In the genomic region with DNA sequence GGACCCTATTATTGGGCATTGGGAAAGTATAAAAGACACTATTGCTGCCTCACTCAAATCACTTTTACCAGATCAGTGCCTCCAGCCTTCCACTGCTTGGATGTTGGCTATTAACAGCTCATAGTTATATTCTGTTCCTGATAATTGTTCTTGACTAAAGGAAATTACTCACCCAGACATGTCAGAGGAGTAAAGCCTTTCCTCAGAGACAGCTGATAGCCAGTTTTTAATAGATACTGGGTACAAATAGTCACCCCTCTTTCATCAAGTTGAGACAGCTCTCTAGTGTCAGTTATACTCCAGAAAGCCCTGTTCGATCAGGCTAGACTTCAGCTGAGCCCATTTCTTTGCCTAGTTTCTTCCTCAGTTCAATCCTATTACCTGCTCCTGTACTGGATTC, we compare ENCODE assay signal across 16 cellular contexts.
DNase-seq lines count a peak whose midpoint lies in the region; ATAC-seq and TF ChIP-seq lines count a peak whose summit lies in the region.
"Had no signal": no experiment of that assay in that cellular context is flagged by ENCODE, and none has a peak within 500 bp of the region (broad histone marks: within the 10 kb centered on the region; RNA-seq: fewer than 3 reads in every experiment).

No MANE protein-coding gene starts in this region.

- H3K79me2 ChIP-seq in hepatocyte = no peaks in the 10 kb centered on the region

- ATAC-seq in SK-N-SH treated with all-trans-retinoic acid at 6 μM for 48 hours = peak; percentile 27; the same call in 1 of the 3 replicates
- peak; percentile 87 for ATAC-seq in foreskin keratinocyte
- no peak for ATAC-seq in GM21528 (IDR thresholded peaks at IDR 0.05; ENCODE audit: low FRiP score, unreplicated experiment)
- no peak for ATAC-seq in GM18505 (IDR thresholded peaks at IDR 0.05; ENCODE audit: unreplicated experiment)
- ATAC-seq: PC-3 had no signal

- no peak overlapping the region for H3K4me2 ChIP-seq in hepatocyte
- H3K4me2 ChIP-seq: KMS-11 had no signal

- H3K27me3 ChIP-seq in foreskin keratinocyte (no peaks in the 10 kb centered on the region), hepatocyte (no peaks in the 10 kb centered on the region)

- DNase-seq in foreskin keratinocyte (peak; percentile 40 to 61), hepatocyte (ENCODE audit: low spot score) (no peak), middle frontal gyrus (ENCODE audit: extremely low spot score, low spot score) (no peak)
- DNase-seq in stimulated activated CD4-positive, alpha-beta T cell treated with anti-CD3 and anti-CD28 coated beads, Interleukin-2, amount 100 ng/mL, for 48 hours = no peak
- DNase-seq: CD4-positive, CD25-positive, alpha-beta regulatory T cell; GOT3; NCI-H1048; NCI-H1436 treated with DMSO at 0.1 percent for 48 hours; NCI-H2029 treated with DMSO at 0.1 percent for 48 hours; NCI-H2171 treated with DMSO at 0.1 percent for 48 hours; PC-3 had no signal

- no peak overlapping the region for H2AFZ ChIP-seq in hepatocyte

- TF ChIP-seq POLR2A in GM18505 (IDR thresholded peaks at IDR 0.05; ENCODE audit: borderline replicate concordance, extremely low read depth, insufficient read depth, insufficient read length) = no peak

- 74% methylated on average over 1 of the region's 1 CpG for WGBS in hepatocyte (ENCODE audit: low lambda C conversion rate, missing lambda C conversion rate)

- H3K36me3 ChIP-seq in hepatocyte (replicated peaks; ENCODE audit: insufficient read depth, low read depth) = no peaks in the 10 kb centered on the region

- H3K9me2 ChIP-seq in hepatocyte (replicated peaks; ENCODE audit: insufficient read depth) = no peaks in the 10 kb centered on the region

- no peaks in the 10 kb centered on the region for H3K9me3 ChIP-seq in hepatocyte (ENCODE audit: low read depth)

- peaks cover 8% of the 10 kb centered on the region for H3K4me1 ChIP-seq in foreskin keratinocyte
- H3K4me1 ChIP-seq in hepatocyte (ENCODE audit: insufficient read depth) = no peaks in the 10 kb centered on the region

- TF ChIP-seq CTCF in foreskin keratinocyte (conservative IDR thresholded peaks at IDR 0.05) = no peak
- TF ChIP-seq CTCF in hepatocyte (IDR thresholded peaks at IDR 0.05; ENCODE audit: poor library complexity) = no peak

- no peak overlapping the region for H3K4me3 ChIP-seq in hepatocyte

- H3K27ac ChIP-seq in foreskin keratinocyte (peak overlapping the region; percentile 62), hepatocyte (peak overlapping the region; percentile 52)
- H3K27ac ChIP-seq: KMS-11, RWPE1 had no signal

- no peaks in the 10 kb centered on the region for H4K20me1 ChIP-seq in hepatocyte (ENCODE audit: insufficient read depth, poor library complexity, severe bottlenecking)

TF ChIP-seq in SK-N-SH treated with all-trans-retinoic acid at 6 μM for 48 hours, 23 proteins besides CTCF, POLR2A, EP300 and RAD21:
- no peak for TF ChIP-seq BACH2 (CRISPR knock-in tag; IDR thresholded peaks at IDR 0.05; ENCODE audit: borderline replicate concordance)
- TF ChIP-seq, protein P1, sequence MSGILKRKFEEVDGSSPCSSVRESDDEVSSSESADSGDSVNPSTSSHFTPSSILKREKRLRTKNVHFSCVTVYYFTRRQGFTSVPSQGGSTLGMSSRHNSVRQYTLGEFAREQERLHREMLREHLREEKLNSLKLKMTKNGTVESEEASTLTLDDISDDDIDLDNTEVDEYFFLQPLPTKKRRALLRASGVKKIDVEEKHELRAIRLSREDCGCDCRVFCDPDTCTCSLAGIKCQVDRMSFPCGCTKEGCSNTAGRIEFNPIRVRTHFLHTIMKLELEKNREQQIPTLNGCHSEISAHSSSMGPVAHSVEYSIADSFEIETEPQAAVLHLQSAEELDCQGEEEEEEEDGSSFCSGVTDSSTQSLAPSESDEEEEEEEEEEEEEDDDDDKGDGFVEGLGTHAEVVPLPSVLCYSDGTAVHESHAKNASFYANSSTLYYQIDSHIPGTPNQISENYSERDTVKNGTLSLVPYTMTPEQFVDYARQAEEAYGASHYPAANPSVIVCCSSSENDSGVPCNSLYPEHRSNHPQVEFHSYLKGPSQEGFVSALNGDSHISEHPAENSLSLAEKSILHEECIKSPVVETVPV (CRISPR knock-in tag; IDR thresholded peaks at IDR 0.05) = no peak
- no peak for TF ChIP-seq ZFP30 (CRISPR knock-in tag; IDR thresholded peaks at IDR 0.05)
- TF ChIP-seq ESRRG (CRISPR knock-in tag; IDR thresholded peaks at IDR 0.05) = no peak
- TF ChIP-seq TCF4 (CRISPR knock-in tag; IDR thresholded peaks at IDR 0.05; ENCODE audit: borderline replicate concordance) = no peak
- no peak for TF ChIP-seq ARNTL (CRISPR knock-in tag; IDR thresholded peaks at IDR 0.05; ENCODE audit: borderline replicate concordance, low read depth)
- TF ChIP-seq, protein P2, sequence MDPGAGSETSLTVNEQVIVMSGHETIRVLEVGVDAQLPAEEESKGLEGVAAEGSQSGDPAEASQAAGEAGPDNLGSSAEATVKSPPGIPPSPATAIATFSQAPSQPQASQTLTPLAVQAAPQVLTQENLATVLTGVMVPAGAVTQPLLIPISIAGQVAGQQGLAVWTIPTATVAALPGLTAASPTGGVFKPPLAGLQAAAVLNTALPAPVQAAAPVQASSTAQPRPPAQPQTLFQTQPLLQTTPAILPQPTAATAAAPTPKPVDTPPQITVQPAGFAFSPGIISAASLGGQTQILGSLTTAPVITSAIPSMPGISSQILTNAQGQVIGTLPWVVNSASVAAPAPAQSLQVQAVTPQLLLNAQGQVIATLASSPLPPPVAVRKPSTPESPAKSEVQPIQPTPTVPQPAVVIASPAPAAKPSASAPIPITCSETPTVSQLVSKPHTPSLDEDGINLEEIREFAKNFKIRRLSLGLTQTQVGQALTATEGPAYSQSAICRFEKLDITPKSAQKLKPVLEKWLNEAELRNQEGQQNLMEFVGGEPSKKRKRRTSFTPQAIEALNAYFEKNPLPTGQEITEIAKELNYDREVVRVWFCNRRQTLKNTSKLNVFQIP (CRISPR knock-in tag; IDR thresholded peaks at IDR 0.05; ENCODE audit: borderline replicate concordance, low read depth) = no peak
- TF ChIP-seq ZNF565 (CRISPR knock-in tag; conservative IDR thresholded peaks at IDR 0.05; ENCODE audit: low read depth) = no peak
- TF ChIP-seq CSDC2 (CRISPR knock-in tag; IDR thresholded peaks at IDR 0.05) = no peak
- no peak for TF ChIP-seq OSR1 (CRISPR knock-in tag; IDR thresholded peaks at IDR 0.05)
- TF ChIP-seq ZNF70 (CRISPR knock-in tag; IDR thresholded peaks at IDR 0.05) = no peak
- TF ChIP-seq ISL1 (CRISPR knock-in tag; IDR thresholded peaks at IDR 0.05) = no peak
- TF ChIP-seq RARB (CRISPR knock-in tag; IDR thresholded peaks at IDR 0.05) = no peak
- no peak for TF ChIP-seq ZC3H10 (CRISPR knock-in tag; IDR thresholded peaks at IDR 0.05)
- TF ChIP-seq, protein P3, sequence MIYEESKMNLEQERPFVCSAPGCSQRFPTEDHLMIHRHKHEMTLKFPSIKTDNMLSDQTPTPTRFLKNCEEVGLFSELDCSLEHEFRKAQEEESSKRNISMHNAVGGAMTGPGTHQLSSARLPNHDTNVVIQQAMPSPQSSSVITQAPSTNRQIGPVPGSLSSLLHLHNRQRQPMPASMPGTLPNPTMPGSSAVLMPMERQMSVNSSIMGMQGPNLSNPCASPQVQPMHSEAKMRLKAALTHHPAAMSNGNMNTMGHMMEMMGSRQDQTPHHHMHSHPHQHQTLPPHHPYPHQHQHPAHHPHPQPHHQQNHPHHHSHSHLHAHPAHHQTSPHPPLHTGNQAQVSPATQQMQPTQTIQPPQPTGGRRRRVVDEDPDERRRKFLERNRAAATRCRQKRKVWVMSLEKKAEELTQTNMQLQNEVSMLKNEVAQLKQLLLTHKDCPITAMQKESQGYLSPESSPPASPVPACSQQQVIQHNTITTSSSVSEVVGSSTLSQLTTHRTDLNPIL (CRISPR knock-in tag; IDR thresholded peaks at IDR 0.05; ENCODE audit: low read depth) = no peak
- no peak for TF ChIP-seq SNAI2 (CRISPR knock-in tag; IDR thresholded peaks at IDR 0.05)
- TF ChIP-seq, protein P4, sequence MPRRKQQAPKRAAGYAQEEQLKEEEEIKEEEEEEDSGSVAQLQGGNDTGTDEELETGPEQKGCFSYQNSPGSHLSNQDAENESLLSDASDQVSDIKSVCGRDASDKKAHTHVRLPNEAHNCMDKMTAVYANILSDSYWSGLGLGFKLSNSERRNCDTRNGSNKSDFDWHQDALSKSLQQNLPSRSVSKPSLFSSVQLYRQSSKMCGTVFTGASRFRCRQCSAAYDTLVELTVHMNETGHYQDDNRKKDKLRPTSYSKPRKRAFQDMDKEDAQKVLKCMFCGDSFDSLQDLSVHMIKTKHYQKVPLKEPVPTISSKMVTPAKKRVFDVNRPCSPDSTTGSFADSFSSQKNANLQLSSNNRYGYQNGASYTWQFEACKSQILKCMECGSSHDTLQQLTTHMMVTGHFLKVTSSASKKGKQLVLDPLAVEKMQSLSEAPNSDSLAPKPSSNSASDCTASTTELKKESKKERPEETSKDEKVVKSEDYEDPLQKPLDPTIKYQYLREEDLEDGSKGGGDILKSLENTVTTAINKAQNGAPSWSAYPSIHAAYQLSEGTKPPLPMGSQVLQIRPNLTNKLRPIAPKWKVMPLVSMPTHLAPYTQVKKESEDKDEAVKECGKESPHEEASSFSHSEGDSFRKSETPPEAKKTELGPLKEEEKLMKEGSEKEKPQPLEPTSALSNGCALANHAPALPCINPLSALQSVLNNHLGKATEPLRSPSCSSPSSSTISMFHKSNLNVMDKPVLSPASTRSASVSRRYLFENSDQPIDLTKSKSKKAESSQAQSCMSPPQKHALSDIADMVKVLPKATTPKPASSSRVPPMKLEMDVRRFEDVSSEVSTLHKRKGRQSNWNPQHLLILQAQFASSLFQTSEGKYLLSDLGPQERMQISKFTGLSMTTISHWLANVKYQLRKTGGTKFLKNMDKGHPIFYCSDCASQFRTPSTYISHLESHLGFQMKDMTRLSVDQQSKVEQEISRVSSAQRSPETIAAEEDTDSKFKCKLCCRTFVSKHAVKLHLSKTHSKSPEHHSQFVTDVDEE (CRISPR knock-in tag; IDR thresholded peaks at IDR 0.05) = no peak
- no peak for TF ChIP-seq ZNF8 (CRISPR knock-in tag; IDR thresholded peaks at IDR 0.05)
- TF ChIP-seq GLIS3 (CRISPR knock-in tag; IDR thresholded peaks at IDR 0.05) = no peak
- TF ChIP-seq TOX (CRISPR knock-in tag; IDR thresholded peaks at IDR 0.05; ENCODE audit: borderline replicate concordance) = no peak

Comparison
In these comparisons a context has a peak if more than half of its experiments do, and no peak if none do; other contexts are left out.
1. ATAC-seq: peak in SK-N-SH treated with all-trans-retinoic acid at 6 μM for 48 hours (single experiment) and foreskin keratinocyte (single experiment); none in GM21528 (single experiment) and GM18505 (single experiment).
2. DNase-seq: peak in foreskin keratinocyte (2 of 2); none in hepatocyte (single experiment), stimulated activated CD4-positive, alpha-beta T cell treated with anti-CD3 and anti-CD28 coated beads, Interleukin-2, amount 100 ng/mL, for 48 hours (0 of 2) and middle frontal gyrus (single experiment).